Comparison of ENCODE assay signal across 10 cellular contexts in genomic region chr4:180150818-180151217, GRCh38.
DNase-seq lines count a peak whose midpoint lies in the region; ATAC-seq and TF ChIP-seq lines count a peak whose summit lies in the region.
"Had no signal": no experiment of that assay in that cellular context is flagged by ENCODE, and none has a peak within 500 bp of the region (broad histone marks: within the 10 kb centered on the region; RNA-seq: fewer than 3 reads in every experiment).

No MANE protein-coding gene starts in this region.

- intact Hi-C loops in activated CD8-positive, alpha-beta T cell treated with anti-CD3 and anti-CD28 coated beads for 36 hours (cut with micrococcal nuclease): no loop called here

- H3K4me3 ChIP-seq in choroid plexus epithelial cell (ENCODE audit: low read depth, low read length): no peak overlapping the region

- ATAC-seq in activated CD8-positive, alpha-beta T cell treated with anti-CD3 and anti-CD28 coated beads for 36 hours: no peak
- no peak for ATAC-seq in activated CD8-positive, alpha-beta T cell treated with anti-CD3 and anti-CD28 coated beads, Interleukin-2, amount 10 ng/mL, durations not matched to agents 7 days and 5 days
- ATAC-seq in GM21723 (IDR thresholded peaks at IDR 0.05; ENCODE audit: unreplicated experiment) (no peak), HG03520 (IDR thresholded peaks at IDR 0.05; ENCODE audit: unreplicated experiment) (no peak)

- H3K27ac Mint-ChIP-seq in activated CD8-positive, alpha-beta T cell treated with anti-CD3 and anti-CD28 coated beads for 36 hours: no peak overlapping the region
- no peak overlapping the region for H3K27ac Mint-ChIP-seq in activated CD8-positive, alpha-beta T cell treated with anti-CD3 and anti-CD28 coated beads, Interleukin-2, amount 10 ng/mL, durations not matched to agents 7 days and 5 days
- no peak overlapping the region for H3K27ac Mint-ChIP-seq in type B pancreatic cell
- H3K27ac Mint-ChIP-seq: activated naive CD8-positive, alpha-beta T cell treated with anti-CD3 and anti-CD28 coated beads, Interleukin-2, amount 10 ng/mL, durations not matched to agents 7 days and 5 days; CD4-positive, alpha-beta T cell had no signal

- peak; percentile 22 for TF ChIP-seq CTCF in activated CD8-positive, alpha-beta T cell treated with anti-CD3 and anti-CD28 coated beads for 36 hours (IDR thresholded peaks at IDR 0.05)
- peak; percentile 15 for TF ChIP-seq CTCF in choroid plexus epithelial cell (conservative IDR thresholded peaks at IDR 0.05; ENCODE audit: low read depth, low read length)
- TF ChIP-seq CTCF in type B pancreatic cell (conservative IDR thresholded peaks at IDR 0.05): peak; percentile 80

- POLR2A ChIA-PET in activated CD8-positive, alpha-beta T cell treated with anti-CD3 and anti-CD28 coated beads for 36 hours (lab: Charles Lee): no interaction called here
- POLR2A ChIA-PET in activated CD8-positive, alpha-beta T cell treated with anti-CD3 and anti-CD28 coated beads, Interleukin-2, amount 10 ng/mL, durations not matched to agents 7 days and 5 days (lab: Charles Lee): no interaction called here

- H3K36me3 Mint-ChIP-seq in activated CD8-positive, alpha-beta T cell treated with anti-CD3 and anti-CD28 coated beads for 36 hours (ENCODE audit: low read depth): no peaks in the 10 kb centered on the region
- H3K36me3 Mint-ChIP-seq in activated CD8-positive, alpha-beta T cell treated with anti-CD3 and anti-CD28 coated beads, Interleukin-2, amount 10 ng/mL, durations not matched to agents 7 days and 5 days (ENCODE audit: low read depth): no peaks in the 10 kb centered on the region
- no peaks in the 10 kb centered on the region for H3K36me3 Mint-ChIP-seq in type B pancreatic cell
- H3K36me3 Mint-ChIP-seq: activated naive CD8-positive, alpha-beta T cell treated with anti-CD3 and anti-CD28 coated beads, Interleukin-2, amount 10 ng/mL, durations not matched to agents 7 days and 5 days had no signal

- CTCF ChIA-PET in activated CD8-positive, alpha-beta T cell treated with anti-CD3 and anti-CD28 coated beads for 36 hours (lab: Charles Lee): no interaction called here
- CTCF ChIA-PET in activated CD8-positive, alpha-beta T cell treated with anti-CD3 and anti-CD28 coated beads, Interleukin-2, amount 10 ng/mL, durations not matched to agents 7 days and 5 days (lab: Charles Lee): no interaction called here

- no peaks in the 10 kb centered on the region for H3K27me3 Mint-ChIP-seq in activated CD8-positive, alpha-beta T cell treated with anti-CD3 and anti-CD28 coated beads for 36 hours
- no peaks in the 10 kb centered on the region for H3K27me3 Mint-ChIP-seq in activated CD8-positive, alpha-beta T cell treated with anti-CD3 and anti-CD28 coated beads, Interleukin-2, amount 10 ng/mL, durations not matched to agents 7 days and 5 days (ENCODE audit: low read depth)
- no peaks in the 10 kb centered on the region for H3K27me3 Mint-ChIP-seq in type B pancreatic cell
- H3K27me3 Mint-ChIP-seq: activated naive CD8-positive, alpha-beta T cell treated with anti-CD3 and anti-CD28 coated beads, Interleukin-2, amount 10 ng/mL, durations not matched to agents 7 days and 5 days; CD4-positive, alpha-beta T cell had no signal

- no peaks in the 10 kb centered on the region for H3K4me1 Mint-ChIP-seq in activated CD8-positive, alpha-beta T cell treated with anti-CD3 and anti-CD28 coated beads for 36 hours (ENCODE audit: low read depth)
- H3K4me1 Mint-ChIP-seq in activated CD8-positive, alpha-beta T cell treated with anti-CD3 and anti-CD28 coated beads, Interleukin-2, amount 10 ng/mL, durations not matched to agents 7 days and 5 days (ENCODE audit: low read depth): no peaks in the 10 kb centered on the region
- no peaks in the 10 kb centered on the region for H3K4me1 Mint-ChIP-seq in type B pancreatic cell (ENCODE audit: unreplicated experiment)
- H3K4me1 Mint-ChIP-seq: activated naive CD8-positive, alpha-beta T cell treated with anti-CD3 and anti-CD28 coated beads, Interleukin-2, amount 10 ng/mL, durations not matched to agents 7 days and 5 days had no signal

- H3K9me3 Mint-ChIP-seq in activated CD8-positive, alpha-beta T cell treated with anti-CD3 and anti-CD28 coated beads for 36 hours: no peaks in the 10 kb centered on the region
- no peaks in the 10 kb centered on the region for H3K9me3 Mint-ChIP-seq in activated CD8-positive, alpha-beta T cell treated with anti-CD3 and anti-CD28 coated beads, Interleukin-2, amount 10 ng/mL, durations not matched to agents 7 days and 5 days (ENCODE audit: insufficient read depth)
- H3K9me3 Mint-ChIP-seq in type B pancreatic cell: no peaks in the 10 kb centered on the region
- H3K9me3 Mint-ChIP-seq: activated naive CD8-positive, alpha-beta T cell treated with anti-CD3 and anti-CD28 coated beads, Interleukin-2, amount 10 ng/mL, durations not matched to agents 7 days and 5 days had no signal

- DNase-seq in activated CD8-positive, alpha-beta T cell treated with anti-CD3 and anti-CD28 coated beads for 36 hours: no peak
- no peak for DNase-seq in activated CD8-positive, alpha-beta T cell treated with anti-CD3 and anti-CD28 coated beads, Interleukin-2, amount 10 ng/mL, durations not matched to agents 7 days and 5 days
- DNase-seq in NCI-H69 (lab: John Stamatoyannopoulos, UW) (peak; percentile 38), choroid plexus epithelial cell (ENCODE audit: low read depth) (no peak), type B pancreatic cell (ENCODE audit: extremely low spot score, unreplicated experiment) (no peak), UCSD-AML1 (lab: John Stamatoyannopoulos, UW; ENCODE audit: unreplicated experiment) (no peak)
- DNase-seq: activated naive CD8-positive, alpha-beta T cell treated with anti-CD3 and anti-CD28 coated beads, Interleukin-2, amount 10 ng/mL, durations not matched to agents 7 days and 5 days; CD4-positive, alpha-beta T cell had no signal

- H3K4me3 Mint-ChIP-seq in activated CD8-positive, alpha-beta T cell treated with anti-CD3 and anti-CD28 coated beads for 36 hours: no peak overlapping the region
- H3K4me3 Mint-ChIP-seq in activated CD8-positive, alpha-beta T cell treated with anti-CD3 and anti-CD28 coated beads, Interleukin-2, amount 10 ng/mL, durations not matched to agents 7 days and 5 days: no peak overlapping the region
- no peak overlapping the region for H3K4me3 Mint-ChIP-seq in type B pancreatic cell
- H3K4me3 Mint-ChIP-seq: activated naive CD8-positive, alpha-beta T cell treated with anti-CD3 and anti-CD28 coated beads, Interleukin-2, amount 10 ng/mL, durations not matched to agents 7 days and 5 days; CD4-positive, alpha-beta T cell had no signal

Comparison
In these comparisons a context has a peak if more than half of its experiments do, and no peak if none do; other contexts are left out.
1. CTCF ChIP-seq: peak in every context shown above with its lines; median percentile 80 in type B pancreatic cell; 22 in activated CD8-positive, alpha-beta T cell treated with anti-CD3 and anti-CD28 coated beads for 36 hours; 15 in choroid plexus epithelial cell.